In the genomic region with DNA sequence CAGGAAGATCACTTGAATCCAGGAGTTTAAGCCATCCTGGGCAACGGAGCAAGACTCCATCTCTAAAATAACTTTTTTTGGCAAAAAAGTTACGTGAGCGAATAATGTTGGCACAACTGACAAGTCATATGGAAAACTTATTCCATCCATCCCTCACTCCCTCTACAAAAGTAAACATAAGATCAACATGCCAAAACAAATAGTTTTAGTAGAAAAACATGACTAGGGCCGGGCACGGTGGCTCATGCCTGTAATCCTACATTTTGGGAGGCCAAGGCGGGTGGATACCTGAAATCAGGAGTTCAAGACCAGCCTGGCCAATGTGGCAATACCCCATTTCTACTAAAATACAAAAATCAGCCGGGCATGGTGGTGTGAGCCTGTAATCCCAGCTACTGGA, we compare ENCODE assay signal across 22 cellular contexts. TPM values are rescaled to one million over a fixed set of nuclear protein-coding genes. Genes with fewer than 3 reads are reported as not detected.
A peak's percentile ranks its signal among the peaks of the same experiment; 100 is the strongest.
DNase-seq lines count a peak whose midpoint lies in the region; ATAC-seq and TF ChIP-seq lines count a peak whose summit lies in the region.
"Had no signal": no experiment of that assay in that cellular context is flagged by ENCODE, and none has a peak within 500 bp of the region (broad histone marks: within the 10 kb centered on the region; RNA-seq: fewer than 3 reads in every experiment).

No MANE protein-coding gene starts in this region.

- no peak overlapping the region for H2BK120ac ChIP-seq in H9 (ENCODE audit: low read depth, low read length, poor library complexity, severe bottlenecking)

- no peak overlapping the region for H3K14ac ChIP-seq in H9 (ENCODE audit: insufficient read depth, low read length)

- H3K4me2 ChIP-seq in H9 (ENCODE audit: insufficient read depth, insufficient read length, low read length): no peak overlapping the region
- H3K4me2 ChIP-seq: PC-9 had no signal

- no peak overlapping the region for H2AK5ac ChIP-seq in H9 (ENCODE audit: insufficient read length, low read length)

- intact Hi-C loops in CD4-positive, alpha-beta T cell (cut with DNase I, micrococcal nuclease): no loop called here

- no peak overlapping the region for H4K8ac ChIP-seq in H9 (replicated peaks; ENCODE audit: insufficient read length, low read depth, low read length)

- peaks cover 1% of the 10 kb centered on the region; the same call in 1 of the 2 replicates for H3K4me1 ChIP-seq in H9 (ENCODE audit: insufficient read depth, low read length)
- H3K4me1 ChIP-seq: SJCRH30 had no signal

- no peak overlapping the region for H3K27ac ChIP-seq in H9 (ENCODE audit: insufficient read length, low read depth, low read length)
- no peak overlapping the region for H3K27ac ChIP-seq in CD4-positive, alpha-beta T cell (ENCODE audit: low read depth, low read length)
- H3K27ac ChIP-seq: PC-9, SJCRH30 had no signal

- no CpG with 5 or more reads among the region's 7 CpGs for WGBS in H9 (ENCODE audit: extremely low coverage, insufficient read length, low lambda C conversion rate)

- H3K27ac Mint-ChIP-seq in H9 (peak overlapping the region; percentile 21 to 91 (median 50); a peak in 2 of 7 replicates), WTC11 (peak overlapping the region; percentile 63; the same call in 1 of the 2 replicates)
- H3K27ac Mint-ChIP-seq in CD4-positive, alpha-beta T cell: no peak overlapping the region
- H3K27ac Mint-ChIP-seq: B cell had no signal

- H3K18ac ChIP-seq in H9 (ENCODE audit: insufficient read length, low read depth, low read length): no peak overlapping the region

- H3K56ac ChIP-seq in H9 (ENCODE audit: insufficient read length, low read depth, low read length): no peak overlapping the region

- H3K27me3 Mint-ChIP-seq in H9 (ENCODE audit: low read depth): no peaks in the 10 kb centered on the region
- no peaks in the 10 kb centered on the region for H3K27me3 Mint-ChIP-seq in WTC11 (ENCODE audit: low read depth)
- no peaks in the 10 kb centered on the region for H3K27me3 Mint-ChIP-seq in CD4-positive, alpha-beta T cell
- H3K27me3 Mint-ChIP-seq: B cell had no signal

- no peak overlapping the region for H3K4me3 Mint-ChIP-seq in H9
- no peak overlapping the region for H3K4me3 Mint-ChIP-seq in WTC11
- no peak overlapping the region for H3K4me3 Mint-ChIP-seq in CD4-positive, alpha-beta T cell
- H3K4me3 Mint-ChIP-seq: B cell had no signal

- no peaks in the 10 kb centered on the region for H3K79me2 ChIP-seq in H9 (ENCODE audit: insufficient read depth, low read length)

- H4K5ac ChIP-seq in H9 (ENCODE audit: insufficient read length, low read depth, low read length): no peak overlapping the region

- H3K4me1 Mint-ChIP-seq in H9 (peaks cover 4 to 10% of the 10 kb centered on the region in 2 experiments; a peak in 3 of 4 replicates), WTC11 (peaks cover 11% of the 10 kb centered on the region)
- no peaks in the 10 kb centered on the region for H3K4me1 Mint-ChIP-seq in CD4-positive, alpha-beta T cell (ENCODE audit: low read depth)
- H3K4me1 Mint-ChIP-seq: B cell had no signal

- POLR2A ChIA-PET in WTC11 (lab: Charles Lee): no interaction called here
- POLR2A ChIA-PET in CD4-positive, alpha-beta T cell (lab: Charles Lee): no interaction called here

- H4K20me1 ChIP-seq in H9 (ENCODE audit: control insufficient read depth, insufficient read depth, insufficient read length): no peaks in the 10 kb centered on the region

- H3K9ac ChIP-seq in H9 (ENCODE audit: extremely low read depth, insufficient read length, low read length): no peak overlapping the region

- no peak overlapping the region for H2BK12ac ChIP-seq in H9 (ENCODE audit: insufficient read length, low read depth, low read length)

- H3K23ac ChIP-seq in H9 (ENCODE audit: insufficient read length, low read depth, low read length): no peak overlapping the region

- CTCF ChIA-PET in WTC11 (lab: Charles Lee): no interaction called here
- CTCF ChIA-PET in CD4-positive, alpha-beta T cell (lab: Charles Lee): no interaction called here

- DNase-seq in H9 (no peak), WTC11 (ENCODE audit: low spot score) (no peak), left lobe of liver (ENCODE audit: low spot score) (peak; percentile 10), NCI-H345 treated with DMSO at 0.1 percent for 48 hours (lab: John Stamatoyannopoulos, UW; ENCODE audit: unreplicated experiment) (no peak)
- DNase-seq in CD4-positive, alpha-beta T cell: no peak
- DNase-seq: DMS53; Karpas-422; NCI-H1105; NCI-H1436 treated with DMSO at 0.1 percent for 48 hours; NCI-H187 treated with DMSO at 0.1 percent for 48 hours; NCI-H2107; NCI-H446; NCI-H526; NCI-H82; NK-92 treated with Interleukin-12 subunit alpha and Interleukin-12 subunit beta, amount 100 ng/mL, for 24 hours; PC-9; SJCRH30 had no signal

- peaks cover 4 to 20% (median 4%) of the 10 kb centered on the region in 3 experiments; a peak in 6 of 7 replicates for H3K36me3 Mint-ChIP-seq in H9 (ENCODE audit: insufficient read depth in 1 of 3, low read depth in 3 of 3)
- peaks cover 12% of the 10 kb centered on the region for H3K36me3 Mint-ChIP-seq in WTC11
- peaks cover 46% of the 10 kb centered on the region for H3K36me3 Mint-ChIP-seq in CD4-positive, alpha-beta T cell (ENCODE audit: low read depth)

- H2BK15ac ChIP-seq in H9 (ENCODE audit: low read depth, low read length): no peak overlapping the region

- H4K91ac ChIP-seq in H9 (ENCODE audit: insufficient read length, low read depth, low read length): no peak overlapping the region

- H3K9me3 Mint-ChIP-seq in H9: no peaks in the 10 kb centered on the region
- H3K9me3 Mint-ChIP-seq in WTC11: no peaks in the 10 kb centered on the region
- H3K9me3 Mint-ChIP-seq in CD4-positive, alpha-beta T cell: no peaks in the 10 kb centered on the region

- H3K9me3 ChIP-seq in H9 (ENCODE audit: control insufficient read depth, low read depth, low read length): no peaks in the 10 kb centered on the region
- H3K9me3 ChIP-seq in CD4-positive, alpha-beta T cell (ENCODE audit: control insufficient read depth, low read length): no peaks in the 10 kb centered on the region
- H3K9me3 ChIP-seq: SJCRH30 had no signal

- no peak for ATAC-seq in WTC11
- ATAC-seq in left lobe of liver: no peak
- ATAC-seq in HG03135 (IDR thresholded peaks at IDR 0.05; ENCODE audit: unreplicated experiment): no peak
- no peak for ATAC-seq in GM18907 (IDR thresholded peaks at IDR 0.05; ENCODE audit: unreplicated experiment)
- no peak for ATAC-seq in CD4-positive, alpha-beta T cell (ENCODE audit: poor library complexity)
- ATAC-seq: Right ventricle myocardium inferior, SK-N-SH treated with all-trans-retinoic acid at 6 μM for 48 hours had no signal

- H2BK20ac ChIP-seq in H9 (ENCODE audit: low read depth, low read length, poor library complexity, severe bottlenecking): no peak overlapping the region

- TF ChIP-seq CTCF in H9 (conservative IDR thresholded peaks at IDR 0.05) (no peak), WTC11 (IDR thresholded peaks at IDR 0.05) (no peak)
- TF ChIP-seq CTCF in CD4-positive, alpha-beta T cell (IDR thresholded peaks at IDR 0.05): no peak

- no peak overlapping the region for H2BK5ac ChIP-seq in H9 (ENCODE audit: insufficient read length, low read length)

- H3K79me1 ChIP-seq in H9 (ENCODE audit: insufficient read depth, low read depth, low read length, poor library complexity, severe bottlenecking): no peaks in the 10 kb centered on the region

- no peak overlapping the region for H3T11ph ChIP-seq in H9 (ENCODE audit: low read length)

- no peak overlapping the region for H3K4ac ChIP-seq in H9 (ENCODE audit: low read depth, low read length)

- H3K27me3 ChIP-seq in H9 (ENCODE audit: insufficient read depth, low read length): no peaks in the 10 kb centered on the region
- no peaks in the 10 kb centered on the region for H3K27me3 ChIP-seq in CD4-positive, alpha-beta T cell (ENCODE audit: control insufficient read depth, insufficient read depth, low read length)
- H3K27me3 ChIP-seq: SJCRH30 had no signal

- H3K23me2 ChIP-seq in H9 (ENCODE audit: insufficient read length, low read depth, low read length, poor library complexity, severe bottlenecking): no peaks in the 10 kb centered on the region

- no peak overlapping the region for H2AFZ ChIP-seq in H9 (ENCODE audit: low read length)
- H2AFZ ChIP-seq: PC-9 had no signal

TF ChIP-seq in WTC11, 78 proteins besides CTCF, POLR2A, EP300 and RAD21 (continues in another document):
- TF ChIP-seq HMGA2 (CRISPR knock-in tag; IDR thresholded peaks at IDR 0.05) (no peak), TCF7 (CRISPR knock-in tag; IDR thresholded peaks at IDR 0.05; ENCODE audit: low read depth) (no peak), NR2C2 (CRISPR knock-in tag; IDR thresholded peaks at IDR 0.05) (no peak), ZBTB21 (CRISPR knock-in tag; IDR thresholded peaks at IDR 0.05; ENCODE audit: borderline replicate concordance) (no peak), ZNF671 (CRISPR knock-in tag; IDR thresholded peaks at IDR 0.05) (no peak), MXD4 (CRISPR knock-in tag; IDR thresholded peaks at IDR 0.05; ENCODE audit: borderline replicate concordance) (no peak), JAZF1 (CRISPR knock-in tag; IDR thresholded peaks at IDR 0.05) (no peak), ZNF138 (CRISPR knock-in tag; conservative IDR thresholded peaks at IDR 0.05) (no peak), CREM (CRISPR knock-in tag; IDR thresholded peaks at IDR 0.05) (no peak), RELA (CRISPR knock-in tag; IDR thresholded peaks at IDR 0.05; ENCODE audit: borderline replicate concordance) (no peak)
- TF ChIP-seq, protein P1, sequence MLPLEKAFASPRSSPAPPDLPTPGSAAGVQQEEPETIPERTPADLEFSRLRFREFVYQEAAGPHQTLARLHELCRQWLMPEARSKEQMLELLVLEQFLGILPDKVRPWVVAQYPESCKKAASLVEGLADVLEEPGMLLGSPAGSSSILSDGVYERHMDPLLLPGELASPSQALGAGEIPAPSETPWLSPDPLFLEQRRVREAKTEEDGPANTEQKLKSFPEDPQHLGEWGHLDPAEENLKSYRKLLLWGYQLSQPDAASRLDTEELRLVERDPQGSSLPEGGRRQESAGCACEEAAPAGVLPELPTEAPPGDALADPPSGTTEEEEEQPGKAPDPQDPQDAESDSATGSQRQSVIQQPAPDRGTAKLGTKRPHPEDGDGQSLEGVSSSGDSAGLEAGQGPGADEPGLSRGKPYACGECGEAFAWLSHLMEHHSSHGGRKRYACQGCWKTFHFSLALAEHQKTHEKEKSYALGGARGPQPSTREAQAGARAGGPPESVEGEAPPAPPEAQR (CRISPR knock-in tag; IDR thresholded peaks at IDR 0.05): no peak

RNA-seq across cellular contexts. Expression of a gene that starts 25.6 kb away (rescaled TPM):
- total RNA-seq in H9 (2021) (11.4 and 12.7 TPM in 2 replicates), WTC11 (2021) (11.1 to 16.8 TPM (median 13.1 TPM) in 3 replicates), left lobe of liver (28.8 TPM)
- 10 to 100 TPM; 28.2 to 29.3 TPM for total RNA-seq in CD4-positive, alpha-beta T cell

RNA-seq across cellular contexts. Expression of a gene that starts 29.9 kb away (rescaled TPM):
- total RNA-seq in H9 (2021): 43.4 and 46.9 TPM in 2 replicates
- 39.3 to 46.3 TPM (median 43.0 TPM) in 3 replicates for total RNA-seq in WTC11 (2021)
- 3.5 TPM for total RNA-seq in left lobe of liver
- total RNA-seq in CD4-positive, alpha-beta T cell: 1 to 10 TPM; 3.7 to 5.7 TPM

RNA-seq across cellular contexts. Expression of a gene that starts 58.4 kb away (rescaled TPM):
- total RNA-seq in H9 (2021) (52.1 and 53.4 TPM in 2 replicates), WTC11 (2021) (59.2 to 71.4 TPM (median 62.0 TPM) in 3 replicates), left lobe of liver (0.81 TPM)
- 1 to 10 TPM; 1.5 TPM for total RNA-seq in CD4-positive, alpha-beta T cell

Comparison
In these comparisons a context has a peak if more than half of its experiments do, and no peak if none do; other contexts are left out.
1. RNA of a gene that starts 58.4 kb away (total RNA-seq): 59.2 to 71.4 TPM in WTC11 and 52.1 to 53.4 TPM in H9; 1.5 TPM in CD4-positive, alpha-beta T cell and 0.81 TPM in left lobe of liver (single experiment); every median in the first group is over 10 times any median in the second.